ENCODE assay signal across 1 cellular context in the genomic region with DNA sequence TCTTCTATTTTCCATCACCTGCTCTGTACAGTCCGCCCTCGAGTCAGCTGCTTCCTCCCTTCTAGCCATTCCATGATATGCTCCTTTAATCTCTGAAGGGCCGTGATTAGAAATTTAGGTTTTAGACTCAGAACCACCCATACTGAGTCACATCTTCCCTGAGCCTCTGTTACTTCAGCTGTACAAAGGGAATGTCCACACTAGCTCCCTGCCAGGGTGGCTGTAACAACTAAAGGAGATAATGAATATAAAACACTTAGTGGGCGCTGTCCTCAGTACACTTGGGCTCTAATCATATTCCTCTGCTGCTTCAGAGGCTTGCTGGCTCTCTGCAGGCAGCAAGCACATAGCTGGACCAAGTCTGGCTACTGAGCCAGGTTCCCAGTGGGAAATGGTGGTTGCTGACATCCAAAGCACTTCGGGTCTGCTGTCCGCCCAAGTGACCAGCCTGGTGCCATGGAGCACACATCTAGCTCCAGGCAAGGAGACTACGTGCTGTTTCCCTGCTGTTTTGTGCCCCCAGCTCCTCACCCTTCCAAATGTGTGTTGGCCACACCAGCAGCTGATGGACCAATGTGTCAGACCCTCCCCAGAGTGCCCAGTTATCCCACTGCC.
A peak's percentile ranks its signal among the peaks of the same experiment; 100 is the strongest.
TF ChIP-seq lines count a peak whose summit lies in the region.

No MANE protein-coding gene starts in this region.

TF ChIP-seq in HepG2, 621 proteins besides CTCF, POLR2A, EP300 and RAD21:
- no peak for TF ChIP-seq ZNF616 (CRISPR knock-in tag; IDR thresholded peaks at IDR 0.05; ENCODE audit: low read depth)
- TF ChIP-seq ZNF780A (CRISPR knock-in tag; IDR thresholded peaks at IDR 0.05) = peak; percentile 22; the same call in 1 of the 2 replicates
